ENCODE assay signal across 13 cellular contexts in genomic region chr17:34988644-34989043, GRCh38.
"Had no signal": no experiment of that assay in that cellular context is flagged by ENCODE, and none has a peak within 500 bp of the region (broad histone marks: within the 10 kb centered on the region; RNA-seq: fewer than 3 reads in every experiment).

No MANE protein-coding gene starts in this region.

- H3K4me3 ChIP-seq: esophagus muscularis mucosa, suprapubic skin, upper lobe of left lung had no signal

- H3K9me3 Mint-ChIP-seq: activated T-cell treated with anti-CD3 and anti-CD28 coated beads, Interleukin-2, amount 50 U/mL, for 24 hours; naive thymus-derived CD8-positive, alpha-beta T cell had no signal

- H3K27ac ChIP-seq: esophagus muscularis mucosa, suprapubic skin, upper lobe of left lung had no signal

- H3K27me3 ChIP-seq: esophagus muscularis mucosa, suprapubic skin, upper lobe of left lung had no signal

- H3K27ac Mint-ChIP-seq: activated naive CD8-positive, alpha-beta T cell had no signal

- DNase-seq: activated CD4-positive, alpha-beta T cell treated with anti-CD3 and anti-CD28 coated beads for 48 hours; activated effector memory CD4-positive, alpha-beta T cell treated with anti-CD3 and anti-CD28 coated beads, Interleukin-2, amount 50 U/mL, for 16 hours; activated T-cell treated with anti-CD3 and anti-CD28 coated beads, Interleukin-2, amount 50 U/mL, for 24 hours; glutamatergic neuron; mammary epithelial cell; naive thymus-derived CD8-positive, alpha-beta T cell; occipital lobe; stimulated activated CD4-positive, alpha-beta T cell treated with anti-CD3 and anti-CD28 coated beads, Interleukin-12 subunit alpha, Interleukin-12 subunit beta, amount 100 ng/mL, for 4 hours; stimulated activated naive CD8-positive, alpha-beta T cell treated with anti-CD3 and anti-CD28 coated beads, Interleukin-15, Interleukin-2, amounts not matched to agents 100 U/mL and 50 U/mL, for 24 hours; upper lobe of left lung had no signal

- H3K4me3 Mint-ChIP-seq: activated naive CD8-positive, alpha-beta T cell; activated T-cell treated with anti-CD3 and anti-CD28 coated beads, Interleukin-2, amount 50 U/mL, for 24 hours; naive thymus-derived CD8-positive, alpha-beta T cell had no signal

- H3K27me3 Mint-ChIP-seq: activated naive CD8-positive, alpha-beta T cell; activated T-cell treated with anti-CD3 and anti-CD28 coated beads, Interleukin-2, amount 50 U/mL, for 24 hours; naive thymus-derived CD8-positive, alpha-beta T cell had no signal

- H3K9me3 ChIP-seq: esophagus muscularis mucosa, suprapubic skin, upper lobe of left lung had no signal
